ENCODE assay signal across 29 cellular contexts in genomic region chr1:70978623-70979022, GRCh38.
A peak's percentile ranks its signal among the peaks of the same experiment; 100 is the strongest.
DNase-seq lines count a peak whose midpoint lies in the region; ATAC-seq and TF ChIP-seq lines count a peak whose summit lies in the region.
"Had no signal": no experiment of that assay in that cellular context is flagged by ENCODE, and none has a peak within 500 bp of the region (broad histone marks: within the 10 kb centered on the region; RNA-seq: fewer than 3 reads in every experiment).

No MANE protein-coding gene starts in this region.

- H3K36me3 ChIP-seq in SK-N-MC (ENCODE audit: insufficient read depth, low read length), result peaks cover 53% of the 10 kb centered on the region
- H3K36me3 ChIP-seq: ascending aorta; BLaER1 treated with 17β-estradiol and CSF1 and Interleukin-3, amounts not matched to agents 10 nM and 100 nM; heart left ventricle; left ventricle myocardium inferior; sigmoid colon; upper lobe of left lung; WERI-Rb-1 had no signal

- H3K4me3 ChIP-seq in NB4 (ENCODE audit: low read depth, low read length), result no peak overlapping the region
- H3K4me3 ChIP-seq in SK-N-MC, result peak overlapping the region; percentile 67
- H3K4me3 ChIP-seq: A549; BLaER1 treated with 17β-estradiol and CSF1 and Interleukin-3, amounts not matched to agents 10 nM and 100 nM; dorsolateral prefrontal cortex; heart left ventricle; left ventricle myocardium inferior; mucosa of descending colon; sigmoid colon; upper lobe of left lung had no signal

- no peak for ATAC-seq in GM18858 (IDR thresholded peaks at IDR 0.05; ENCODE audit: unreplicated experiment)
- ATAC-seq: A549, heart left ventricle, mucosa of descending colon had no signal

- H3K9me3 ChIP-seq in SK-N-MC (ENCODE audit: low read depth, low read length), result no peaks in the 10 kb centered on the region
- H3K9me3 ChIP-seq: A549; ascending aorta; BLaER1 treated with 17β-estradiol and CSF1 and Interleukin-3, amounts not matched to agents 10 nM and 100 nM; heart left ventricle; left ventricle myocardium inferior; mucosa of descending colon; sigmoid colon; upper lobe of left lung had no signal

- no peak for TF ChIP-seq POLR2A in NB4 (IDR thresholded peaks at IDR 0.05; ENCODE audit: extremely low read depth, insufficient read length)

- DNase-seq in NCI-H2171 treated with DMSO at 0.1 percent for 48 hours (lab: John Stamatoyannopoulos, UW) (peak; percentile 14), NCI-H2171 (lab: John Stamatoyannopoulos, UW) (no peak), NB4 (ENCODE audit: low read depth) (peak; percentile 2), SK-N-MC (ENCODE audit: low read depth, low spot score) (peak; percentile 71), pons (ENCODE audit: low spot score) (peak; percentile 17), DMS153 treated with DMSO at 0.1 percent for 48 hours (lab: John Stamatoyannopoulos, UW; ENCODE audit: unreplicated experiment) (no peak), T-helper 9 cell (no peak)
- DNase-seq: activated CD4-positive, alpha-beta T cell treated with anti-CD3 and anti-CD28 coated beads, Interleukin-2, amount 10 ng/mL, durations not matched to agents 7 days and 5 days; central memory CD4-positive, alpha-beta T cell; dorsolateral prefrontal cortex; GDM1; H9; heart left ventricle; left ventricle myocardium inferior; mucosa of descending colon; NCI-H1092 treated with DMSO at 0.1 percent for 48 hours; NCI-H2081; posterior cingulate gyrus; SHP77; sigmoid colon; stimulated activated CD4-positive, alpha-beta T cell treated with anti-CD3 and anti-CD28 coated beads, Interleukin-15, amount 100 ng/mL, for 24 hours; stimulated activated CD8-positive, alpha-beta memory T cell treated with anti-CD3 and anti-CD28 coated beads, Interleukin-4, amount 100 ng/mL, for 48 hours; upper lobe of left lung; WERI-Rb-1 had no signal

- H3K27ac ChIP-seq in SK-N-MC, result peak overlapping the region; percentile 91
- H3K27ac ChIP-seq: A549, dorsolateral prefrontal cortex, KMS-11, left ventricle myocardium inferior, sigmoid colon, upper lobe of left lung, WERI-Rb-1 had no signal

- TF ChIP-seq CTCF in NB4 (IDR thresholded peaks at IDR 0.05; ENCODE audit: low read depth, low read length), result no peak

- H3K9ac ChIP-seq in SK-N-MC (ENCODE audit: insufficient read length), result peak overlapping the region; percentile 71
- H3K9ac ChIP-seq: KMS-11 had no signal

Comparison
In these comparisons a context has a peak if more than half of its experiments do, and no peak if none do; other contexts are left out.
1. DNase-seq: peak in NCI-H2171 treated with DMSO at 0.1 percent for 48 hours (single experiment), NB4 (single experiment), SK-N-MC (single experiment) and pons (single experiment); none in NCI-H2171 (single experiment), DMS153 treated with DMSO at 0.1 percent for 48 hours (single experiment) and T-helper 9 cell (single experiment).